ENCODE assay signal across 1 cellular context in the genomic region with DNA sequence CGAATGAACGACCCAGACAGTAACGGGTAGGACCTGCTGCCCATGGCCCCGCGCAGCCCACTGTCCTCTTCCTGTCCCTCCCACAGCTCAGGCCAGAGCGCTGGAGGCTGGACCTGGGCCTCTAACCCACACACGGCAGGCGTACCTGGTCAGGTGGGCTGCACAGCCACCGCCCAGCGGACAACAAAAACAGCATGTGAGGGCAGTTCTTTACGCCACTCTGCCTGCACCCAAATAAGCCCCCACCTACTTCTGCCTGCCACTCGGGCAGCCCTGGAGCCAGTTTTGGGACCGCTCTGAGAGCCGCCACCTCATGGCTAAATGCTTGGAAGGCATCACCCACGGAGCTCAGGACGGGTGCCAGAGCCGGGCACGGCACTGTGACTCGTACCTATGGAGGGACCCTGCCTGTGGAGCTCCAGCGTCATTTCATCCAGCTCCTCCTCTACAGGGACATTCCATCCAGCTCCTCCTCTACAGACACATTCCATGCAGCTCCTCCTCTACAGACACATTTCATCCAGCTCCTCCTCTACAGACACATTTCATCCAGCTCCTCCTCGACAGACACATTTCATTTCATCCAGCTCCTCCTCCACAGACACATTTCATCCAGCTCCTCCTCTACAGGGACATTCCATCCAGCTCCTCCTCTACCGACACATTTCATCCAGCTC.
TF ChIP-seq lines count a peak whose summit lies in the region.

No MANE protein-coding gene starts in this region.

TF ChIP-seq in HepG2, 621 proteins besides CTCF, POLR2A, EP300 and RAD21:
- no peak for TF ChIP-seq ZNF3 (CRISPR knock-in tag; IDR thresholded peaks at IDR 0.05)
- TF ChIP-seq ZBED4 (CRISPR knock-in tag; IDR thresholded peaks at IDR 0.05; ENCODE audit: borderline replicate concordance) = no peak
- TF ChIP-seq ZNF549 (CRISPR knock-in tag; IDR thresholded peaks at IDR 0.05) = no peak
